30 cellular contexts compared by ENCODE assay signal in the genomic region with DNA sequence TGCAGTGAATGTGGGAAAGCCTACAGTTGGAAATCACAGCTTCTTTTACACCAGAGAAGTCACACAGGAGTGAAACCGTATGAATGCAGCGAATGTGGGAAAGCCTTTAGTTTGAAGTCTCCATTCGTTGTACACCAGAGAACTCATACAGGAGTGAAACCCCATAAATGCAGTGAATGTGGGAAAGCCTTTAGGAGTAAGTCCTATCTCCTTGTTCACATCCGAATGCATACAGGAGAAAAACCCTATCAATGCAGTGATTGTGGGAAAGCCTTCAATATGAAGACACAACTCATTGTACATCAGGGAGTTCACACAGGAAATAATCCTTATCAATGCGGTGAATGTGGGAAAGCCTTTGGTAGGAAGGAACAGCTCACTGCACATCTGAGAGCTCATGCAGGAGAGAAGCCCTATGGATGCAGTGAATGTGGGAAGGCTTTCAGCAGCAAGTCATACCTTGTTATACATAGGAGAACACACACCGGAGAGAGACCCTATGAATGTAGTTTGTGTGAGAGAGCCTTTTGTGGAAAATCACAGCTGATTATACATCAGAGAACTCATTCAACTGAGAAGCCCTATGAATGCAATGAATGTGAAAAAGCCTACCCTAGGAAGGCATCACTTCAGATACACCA. TPM values are rescaled to one million over a fixed set of nuclear protein-coding genes. Genes with fewer than 3 reads are reported as not detected.
DNase-seq lines count a peak whose midpoint lies in the region; ATAC-seq, FAIRE-seq and TF ChIP-seq lines count a peak whose summit lies in the region.
"Had no signal": no experiment of that assay in that cellular context is flagged by ENCODE, and none has a peak within 500 bp of the region (broad histone marks: within the 10 kb centered on the region; RNA-seq: fewer than 3 reads in every experiment).

No MANE protein-coding gene starts in this region.

- WGBS in mesendoderm (ENCODE audit: extremely low coverage, insufficient coverage, low lambda C conversion rate), result no CpG with 5 or more reads among the region's 6 CpGs

- H3F3A ChIP-seq in GM23338 (replicated peaks; ENCODE audit: low read depth), result no peaks in the 10 kb centered on the region

- no peak overlapping the region for H2BK5ac ChIP-seq in mesendoderm (ENCODE audit: low read length)

- no peak overlapping the region for H3K9ac ChIP-seq in mesendoderm (ENCODE audit: low read length)
- H3K9ac ChIP-seq in kidney (ENCODE audit: low read length in 2 of 2), result no peak overlapping the region

- H3K36me3 Mint-ChIP-seq in natural killer cell (peaks cover 57% of the 10 kb centered on the region), GM23338 (ENCODE audit: low read depth) (peaks cover 97% of the 10 kb centered on the region)
- H3K36me3 Mint-ChIP-seq in natural killer cell treated with Interleukin-12 subunit alpha and Interleukin-12 subunit beta and Interleukin-15 and Interleukin-18, amount 100 ng/mL, for 72 hours, result peaks cover 63% of the 10 kb centered on the region
- H3K36me3 Mint-ChIP-seq in central memory CD8-positive, alpha-beta T cell (ENCODE audit: insufficient read depth), result peaks cover 41% of the 10 kb centered on the region
- peaks cover 96% of the 10 kb centered on the region for H3K36me3 Mint-ChIP-seq in CD4-positive, alpha-beta T cell (ENCODE audit: low read depth)

- no peak overlapping the region for H2BK120ac ChIP-seq in mesendoderm (ENCODE audit: low read depth, low read length)

- H3K18ac ChIP-seq in mesendoderm (ENCODE audit: low read length), result no peak overlapping the region

- TF ChIP-seq POLR2A in uterus (IDR thresholded peaks at IDR 0.05), result no peak

- DNase-seq in natural killer cell, result no peak
- no peak for DNase-seq in natural killer cell treated with Interleukin-12 subunit alpha and Interleukin-12 subunit beta and Interleukin-15 and Interleukin-18, amount 100 ng/mL, for 72 hours (ENCODE audit: low spot score)
- no peak for DNase-seq in central memory CD8-positive, alpha-beta T cell (ENCODE audit: low spot score in 2 of 2)
- DNase-seq in mesendoderm, result peak; percentile 23
- DNase-seq in CD4-positive, alpha-beta T cell, result no peak
- no peak for DNase-seq in uterus
- DNase-seq in kidney, result no peak
- DNase-seq in GM23338 (ENCODE audit: low spot score), result no peak
- DNase-seq: central memory CD4-positive, alpha-beta T cell; dorsolateral prefrontal cortex; foreskin keratinocyte; heart right ventricle; KG1; left cardiac atrium; NCI-H1436; NCI-H510A treated with DMSO at 0.1 percent for 48 hours; NK-92 treated with Interleukin-12 subunit alpha and Interleukin-12 subunit beta, amount 100 ng/mL, for 24 hours; SHP77 treated with DMSO at 0.1 percent for 48 hours; stimulated activated CD4-positive, alpha-beta T cell treated with anti-CD3 and anti-CD28 coated beads, Interleukin-4, amount 100 ng/mL, for 4 hours; stimulated activated naive CD4-positive, alpha-beta T cell treated with Interleukin-2 at 50 U/mL for 16 hours; T1000 had no signal

- ATAC-seq in natural killer cell (no peak), GM23338 (no peak)
- no peak for ATAC-seq in natural killer cell treated with Interleukin-12 subunit alpha and Interleukin-12 subunit beta and Interleukin-15 and Interleukin-18, amount 100 ng/mL, for 72 hours
- no peak for ATAC-seq in central memory CD8-positive, alpha-beta T cell (replicated peaks; ENCODE audit: extremely low read depth, poor library complexity, severe bottlenecking)
- no peak for ATAC-seq in CD4-positive, alpha-beta T cell (ENCODE audit: poor library complexity)
- ATAC-seq: activated T-helper 17 cell treated with anti-CD3 and anti-CD28 coated beads, Interleukin-2, amount 50 U/mL, for 72 hours; foreskin keratinocyte; heart right ventricle; left cardiac atrium; naive thymus-derived CD8-positive, alpha-beta T cell had no signal

- CTCF ChIA-PET in CD4-positive, alpha-beta T cell (lab: Charles Lee), result no interaction called here

- no peaks in the 10 kb centered on the region for H3K79me2 ChIP-seq in mesendoderm (ENCODE audit: control insufficient read depth, insufficient read depth, low read length)
- 0 out of 2 replicates have a peak, but pooled peaks cover 6% of the 10 kb centered on the region for H3K79me2 ChIP-seq in GM23338 (replicated peaks; ENCODE audit: insufficient read depth)

- H3K4me1 Mint-ChIP-seq in natural killer cell (peaks cover 0 to 7% of the 10 kb centered on the region in 2 donors), GM23338 (no peaks in the 10 kb centered on the region)
- peaks cover 0 to 6% of the 10 kb centered on the region in 2 donors for H3K4me1 Mint-ChIP-seq in natural killer cell treated with Interleukin-12 subunit alpha and Interleukin-12 subunit beta and Interleukin-15 and Interleukin-18, amount 100 ng/mL, for 72 hours (ENCODE audit: low read depth in 2 of 2)
- no peaks in the 10 kb centered on the region for H3K4me1 Mint-ChIP-seq in central memory CD8-positive, alpha-beta T cell
- H3K4me1 Mint-ChIP-seq in CD4-positive, alpha-beta T cell (ENCODE audit: low read depth), result no peaks in the 10 kb centered on the region
- H3K4me1 Mint-ChIP-seq: activated naive CD4-positive, alpha-beta T cell treated with anti-CD3 and anti-CD28 coated beads, Interleukin-2, amount 50 U/mL, for 24 hours; B cell had no signal

- intact Hi-C loops in natural killer cell (cut with micrococcal nuclease) (no loop called here), uterus (cut with DNase I; ENCODE audit: low total_unique reads) (no loop called here), kidney (cut with DNase I) (no loop called here)
- intact Hi-C loops in CD4-positive, alpha-beta T cell (cut with DNase I, micrococcal nuclease), result no loop called here

- no peak overlapping the region for H2AFZ ChIP-seq in GM23338

- H2AK5ac ChIP-seq in mesendoderm (ENCODE audit: low read length), result no peak overlapping the region

- H3K79me1 ChIP-seq in mesendoderm (ENCODE audit: low read length), result no peaks in the 10 kb centered on the region

- peak overlapping the region in 1 of 2 donors; percentile 31 for H3K27ac Mint-ChIP-seq in natural killer cell
- H3K27ac Mint-ChIP-seq in natural killer cell treated with Interleukin-12 subunit alpha and Interleukin-12 subunit beta and Interleukin-15 and Interleukin-18, amount 100 ng/mL, for 72 hours, result no peak overlapping the region
- peak overlapping the region; percentile 34 for H3K27ac Mint-ChIP-seq in central memory CD8-positive, alpha-beta T cell (ENCODE audit: low read depth)
- no peak overlapping the region for H3K27ac Mint-ChIP-seq in CD4-positive, alpha-beta T cell
- H3K27ac Mint-ChIP-seq in GM23338, result no peak overlapping the region
- H3K27ac Mint-ChIP-seq: activated naive CD4-positive, alpha-beta T cell treated with anti-CD3 and anti-CD28 coated beads, Interleukin-2, amount 50 U/mL, for 24 hours; activated T-helper 17 cell treated with anti-CD3 and anti-CD28 coated beads, Interleukin-2, amount 50 U/mL, for 72 hours; B cell had no signal

- H2BK15ac ChIP-seq in mesendoderm (replicated peaks; ENCODE audit: low read depth), result no peak overlapping the region

- no peak overlapping the region for H4K5ac ChIP-seq in mesendoderm (ENCODE audit: low read length)

- no peaks in the 10 kb centered on the region for H3K27me3 Mint-ChIP-seq in natural killer cell (ENCODE audit: low read depth in 2 of 2)
- H3K27me3 Mint-ChIP-seq in natural killer cell treated with Interleukin-12 subunit alpha and Interleukin-12 subunit beta and Interleukin-15 and Interleukin-18, amount 100 ng/mL, for 72 hours, result no peaks in the 10 kb centered on the region
- no peaks in the 10 kb centered on the region for H3K27me3 Mint-ChIP-seq in central memory CD8-positive, alpha-beta T cell
- H3K27me3 Mint-ChIP-seq in CD4-positive, alpha-beta T cell, result no peaks in the 10 kb centered on the region
- peaks cover 4% of the 10 kb centered on the region for H3K27me3 Mint-ChIP-seq in GM23338 (ENCODE audit: insufficient read depth, low read depth, poor library complexity)
- H3K27me3 Mint-ChIP-seq: activated naive CD4-positive, alpha-beta T cell treated with anti-CD3 and anti-CD28 coated beads, Interleukin-2, amount 50 U/mL, for 24 hours; activated T-helper 17 cell treated with anti-CD3 and anti-CD28 coated beads, Interleukin-2, amount 50 U/mL, for 72 hours; B cell; naive thymus-derived CD8-positive, alpha-beta T cell had no signal

- H3K36me3 ChIP-seq in mesendoderm (ENCODE audit: control insufficient read depth, insufficient read depth, low read length) (peaks cover 11% of the 10 kb centered on the region), uterus (peaks cover 0 to 2% of the 10 kb centered on the region in 2 donors), kidney (ENCODE audit: control insufficient read depth in 1 of 2, insufficient read depth in 2 of 2, low read length in 2 of 2) (peaks cover 38 to 61% of the 10 kb centered on the region in 2 donors), GM23338 (ENCODE audit: insufficient read depth) (peaks cover 68% of the 10 kb centered on the region)

- H4K8ac ChIP-seq in mesendoderm (ENCODE audit: low read depth, low read length), result no peak overlapping the region

- no peaks in the 10 kb centered on the region for H4K20me1 ChIP-seq in GM23338 (replicated peaks; ENCODE audit: insufficient read depth)

- peak overlapping the region; percentile 40 for H3K4me3 ChIP-seq in mesendoderm (ENCODE audit: low read length)
- H3K4me3 ChIP-seq in uterus, result no peak overlapping the region
- H3K4me3 ChIP-seq in kidney (ENCODE audit: low read length in 2 of 2), result peak overlapping the region in 1 of 2 donors; percentile 30
- no peak overlapping the region for H3K4me3 ChIP-seq in GM23338
- H3K4me3 ChIP-seq: dorsolateral prefrontal cortex, heart right ventricle, tibial nerve had no signal

- peak overlapping the region; percentile 18 for H3K4me3 Mint-ChIP-seq in natural killer cell
- H3K4me3 Mint-ChIP-seq in natural killer cell treated with Interleukin-12 subunit alpha and Interleukin-12 subunit beta and Interleukin-15 and Interleukin-18, amount 100 ng/mL, for 72 hours, result no peak overlapping the region
- no peak overlapping the region for H3K4me3 Mint-ChIP-seq in central memory CD8-positive, alpha-beta T cell
- H3K4me3 Mint-ChIP-seq in CD4-positive, alpha-beta T cell, result no peak overlapping the region
- no peak overlapping the region for H3K4me3 Mint-ChIP-seq in GM23338
- H3K4me3 Mint-ChIP-seq: activated naive CD4-positive, alpha-beta T cell treated with anti-CD3 and anti-CD28 coated beads, Interleukin-2, amount 50 U/mL, for 24 hours; activated T-helper 17 cell treated with anti-CD3 and anti-CD28 coated beads, Interleukin-2, amount 50 U/mL, for 72 hours; B cell had no signal

- H3K4me1 ChIP-seq in mesendoderm (ENCODE audit: control insufficient read depth, low read depth, low read length), result no peaks in the 10 kb centered on the region
- H3K4me1 ChIP-seq in uterus, result no peaks in the 10 kb centered on the region
- H3K4me1 ChIP-seq in kidney (ENCODE audit: control insufficient read depth in 1 of 2, insufficient read depth in 1 of 2, low read depth in 1 of 2, low read length in 2 of 2), result no peaks in the 10 kb centered on the region
- no peaks in the 10 kb centered on the region for H3K4me1 ChIP-seq in GM23338 (ENCODE audit: insufficient read depth)
- H3K4me1 ChIP-seq: foreskin keratinocyte, heart right ventricle, tibial nerve had no signal

- no peak overlapping the region for H3K56ac ChIP-seq in mesendoderm (ENCODE audit: low read length)

- peaks cover 100% of the 10 kb centered on the region for H3K9me3 ChIP-seq in CD4-positive, alpha-beta T cell (ENCODE audit: control insufficient read depth, low read length)
- H3K9me3 ChIP-seq in uterus (peaks cover 0 to 81% of the 10 kb centered on the region in 2 donors), kidney (ENCODE audit: control insufficient read depth in 1 of 2, low read length in 2 of 2) (peaks cover 27 to 66% of the 10 kb centered on the region in 2 donors)

- no peak for FAIRE-seq in kidney (lab: Jason Lieb, UNC)
- FAIRE-seq: A204.1, GM19239 had no signal

- no peak overlapping the region for H3K4ac ChIP-seq in mesendoderm (ENCODE audit: low read depth, low read length)

- peaks cover 15 to 25% of the 10 kb centered on the region in 2 donors for H3K9me3 Mint-ChIP-seq in natural killer cell
- peaks cover 32% of the 10 kb centered on the region for H3K9me3 Mint-ChIP-seq in natural killer cell treated with Interleukin-12 subunit alpha and Interleukin-12 subunit beta and Interleukin-15 and Interleukin-18, amount 100 ng/mL, for 72 hours
- H3K9me3 Mint-ChIP-seq in central memory CD8-positive, alpha-beta T cell, result peaks cover 27% of the 10 kb centered on the region
- peaks cover 20% of the 10 kb centered on the region for H3K9me3 Mint-ChIP-seq in CD4-positive, alpha-beta T cell
- H3K9me3 Mint-ChIP-seq in GM23338, result peaks cover 92% of the 10 kb centered on the region

- H3K27me3 ChIP-seq in mesendoderm (ENCODE audit: insufficient read depth, low read length, poor library complexity), result no peaks in the 10 kb centered on the region
- no peaks in the 10 kb centered on the region for H3K27me3 ChIP-seq in CD4-positive, alpha-beta T cell (ENCODE audit: control insufficient read depth, insufficient read depth, low read length)
- H3K27me3 ChIP-seq in uterus, result no peaks in the 10 kb centered on the region
- H3K27me3 ChIP-seq in GM23338 (ENCODE audit: insufficient read depth), result no peaks in the 10 kb centered on the region
- H3K27me3 ChIP-seq: dorsolateral prefrontal cortex, foreskin keratinocyte, heart right ventricle, tibial nerve had no signal

- no peak for TF ChIP-seq CTCF in natural killer cell (IDR thresholded peaks at IDR 0.05)
- no peak for TF ChIP-seq CTCF in CD4-positive, alpha-beta T cell (IDR thresholded peaks at IDR 0.05)
- TF ChIP-seq CTCF in uterus (IDR thresholded peaks at IDR 0.05), result no peak
- TF ChIP-seq CTCF in kidney (IDR thresholded peaks at IDR 0.05; ENCODE audit: borderline replicate concordance, extremely low read depth, insufficient read depth), result no peak
- TF ChIP-seq CTCF in GM23338 (conservative IDR thresholded peaks at IDR 0.05; ENCODE audit: low read depth in 2 of 2), result no peak

- H3K4me2 ChIP-seq in mesendoderm (ENCODE audit: low read length) (no peak overlapping the region), GM23338 (no peak overlapping the region)

- no peak overlapping the region for H3K23ac ChIP-seq in mesendoderm (ENCODE audit: low read length)

- no peaks in the 10 kb centered on the region; the same call in 1 of the 2 replicates for H3K9me2 ChIP-seq in GM23338 (ENCODE audit: insufficient read depth)

- no peak overlapping the region for H3K27ac ChIP-seq in mesendoderm (ENCODE audit: low read depth, low read length)
- no peak overlapping the region for H3K27ac ChIP-seq in CD4-positive, alpha-beta T cell (ENCODE audit: low read depth, low read length)
- H3K27ac ChIP-seq in uterus, result no peak overlapping the region
- no peak overlapping the region for H3K27ac ChIP-seq in kidney (ENCODE audit: low read depth in 2 of 2, low read length in 2 of 2)
- no peak overlapping the region for H3K27ac ChIP-seq in GM23338 (ENCODE audit: low read depth)
- H3K27ac ChIP-seq: dorsolateral prefrontal cortex, epithelial cell of prostate, foreskin keratinocyte, heart right ventricle, tibial nerve had no signal

- POLR2A ChIA-PET in CD4-positive, alpha-beta T cell (lab: Charles Lee), result interaction anchor here (0.9 to 1.0 kb wide), 2 partner anchors 12 to 27 kb away, joined by 3 to 4 read pairs; a partner anchor contains a TSS

RNA-seq across cellular contexts. Expression of a gene that starts 24.6 kb away (rescaled TPM):
- 10 to 100 TPM; 38.7 to 45.1 (median 43.0) TPM for total RNA-seq in natural killer cell
- 10 to 100 TPM; 24.1 to 27.3 TPM for total RNA-seq in natural killer cell treated with Interleukin-12 subunit alpha and Interleukin-12 subunit beta and Interleukin-15 and Interleukin-18, amount 100 ng/mL, for 72 hours
- 5.2 TPM for polyA plus RNA-seq in mesendoderm (2013, experiment 1 of 2)
- 5.5 TPM for polyA plus RNA-seq in mesendoderm (2013, experiment 2 of 2)
- 10 to 100 TPM; 29.1 to 31.9 TPM for total RNA-seq in CD4-positive, alpha-beta T cell
- total RNA-seq in uterus, result 10 to 100 TPM in 3 of 4 donors, 1 to 10 TPM in 1; 7.2 to 38.7 (median 17.7) TPM
- 16.4 TPM for total RNA-seq in kidney
- 2.9 TPM for polyA plus RNA-seq in kidney (ENCODE audit: insufficient read depth, low read depth, low replicate concordance)
- total RNA-seq in GM23338 (2014; rRNA removed; shearing (Covaris generic)), result 12.4 and 18.9 TPM in 2 replicates
- polyA plus RNA-seq in GM23338 (2016; fragmentation: Nextera tagmentation; extraction: Ambion mirVana), result 2.5 and 4.8 TPM in 2 replicates

RNA-seq across cellular contexts. Expression of a gene that starts 26.5 kb away (rescaled TPM):
- total RNA-seq in natural killer cell (10 to 100 TPM; 23.4 to 31.1 (median 26.1) TPM), uterus (100 to 1,000 TPM in 1 of 4 donors, 10 to 100 TPM in 3; 29.7 to 452 (median 75.6) TPM), kidney (32.7 TPM)
- 10 to 100 TPM; 16.8 to 17.6 TPM for total RNA-seq in natural killer cell treated with Interleukin-12 subunit alpha and Interleukin-12 subunit beta and Interleukin-15 and Interleukin-18, amount 100 ng/mL, for 72 hours
- 24.9 TPM for polyA plus RNA-seq in mesendoderm (2013, experiment 1 of 2)
- polyA plus RNA-seq in mesendoderm (2013, experiment 2 of 2), result 26.9 TPM
- 10 to 100 TPM; 22.8 to 26.0 TPM for total RNA-seq in CD4-positive, alpha-beta T cell
- polyA plus RNA-seq in kidney (ENCODE audit: insufficient read depth, low read depth, low replicate concordance) (15.5 TPM), GM23338 (2016; fragmentation: Nextera tagmentation; extraction: Ambion mirVana) (15.0 and 21.1 TPM in 2 replicates)
- 36.3 and 46.6 TPM in 2 replicates for total RNA-seq in GM23338 (2014; rRNA removed; shearing (Covaris generic))

RNA-seq across cellular contexts. Expression of a gene that starts 54.7 kb away (rescaled TPM):
- 10 to 100 TPM in 1 of 3 donors, 1 to 10 TPM in 2; 6.0 to 15.8 (median 7.6) TPM for total RNA-seq in natural killer cell
- 1 to 10 TPM; 6.7 to 7.5 TPM for total RNA-seq in natural killer cell treated with Interleukin-12 subunit alpha and Interleukin-12 subunit beta and Interleukin-15 and Interleukin-18, amount 100 ng/mL, for 72 hours
- 9.4 TPM for polyA plus RNA-seq in mesendoderm (2013, experiment 1 of 2)
- 9.8 TPM for polyA plus RNA-seq in mesendoderm (2013, experiment 2 of 2)
- 1 to 10 TPM; 5.3 to 5.8 TPM for total RNA-seq in CD4-positive, alpha-beta T cell
- total RNA-seq in uterus, result 10 to 100 TPM in 3 of 4 donors, 1 to 10 TPM in 1; 3.8 to 23.6 (median 16.7) TPM
- 15.2 TPM for total RNA-seq in kidney
- 5.0 TPM for polyA plus RNA-seq in kidney (ENCODE audit: insufficient read depth, low read depth, low replicate concordance)
- 14.4 and 17.1 TPM in 2 replicates for total RNA-seq in GM23338 (2014; rRNA removed; shearing (Covaris generic))
- 10.7 and 13.5 TPM in 2 replicates for polyA plus RNA-seq in GM23338 (2016; fragmentation: Nextera tagmentation; extraction: Ambion mirVana)
- total RNA-seq: HT-29 had no signal
